1 cellular context compared by ENCODE assay signal in genomic region chr17:46202482-46202881, GRCh38.
TF ChIP-seq lines count a peak whose summit lies in the region.

No MANE protein-coding gene starts in this region.

TF ChIP-seq in SK-N-SH, 30 proteins besides CTCF, POLR2A, EP300 and RAD21 (continued from another document):
- TF ChIP-seq USF2 (IDR thresholded peaks at IDR 0.05; ENCODE audit: borderline replicate concordance, low read depth, low read length) = no peak
- TF ChIP-seq TEAD4 (IDR thresholded peaks at IDR 0.05; ENCODE audit: borderline replicate concordance, insufficient read depth) = no peak
